ENCODE assay signal across 1 cellular context in the genomic region with DNA sequence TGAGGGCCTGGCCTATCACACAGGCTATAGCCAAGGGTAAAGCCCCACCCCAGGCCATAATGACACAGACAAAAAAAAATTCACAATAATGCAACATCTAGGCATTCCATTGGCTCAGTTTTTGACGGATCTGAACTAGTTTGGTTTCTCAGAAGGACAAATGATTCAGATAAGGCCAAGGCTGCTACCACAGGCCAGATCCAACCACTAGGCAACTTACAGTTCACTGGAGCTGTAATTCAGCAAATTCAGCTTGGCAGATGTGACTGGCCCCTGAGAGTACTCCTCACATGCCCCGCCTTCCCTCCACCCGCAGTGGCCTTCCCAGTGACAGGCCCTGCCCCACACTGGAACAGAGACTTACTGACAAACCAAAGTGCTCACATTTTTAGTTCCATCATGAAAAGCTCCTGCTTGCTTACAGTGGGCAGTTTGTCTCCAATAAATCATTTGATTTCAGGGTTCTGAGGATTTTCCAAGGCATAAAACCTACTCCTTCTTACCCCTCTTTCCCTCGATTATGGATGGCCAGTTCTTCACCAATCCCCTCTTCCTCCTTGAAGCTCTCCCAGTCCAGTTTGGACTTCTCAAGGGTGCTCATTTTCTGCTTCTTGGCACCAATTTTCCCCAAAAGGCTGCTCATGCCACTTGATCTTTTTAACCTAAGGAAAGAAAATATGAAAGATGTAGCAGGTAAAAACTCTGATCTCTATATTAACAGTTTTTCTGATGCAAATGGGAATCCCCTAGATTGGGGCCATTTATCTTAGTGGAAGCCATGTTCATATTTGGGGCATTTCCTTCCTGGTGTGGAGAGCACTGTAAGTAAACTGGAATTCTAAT.
TF ChIP-seq lines count a peak whose summit lies in the region.

No MANE protein-coding gene starts in this region.

TF ChIP-seq in HepG2, 621 proteins besides CTCF, POLR2A, EP300 and RAD21 (continued from another document and continues in another):
- TF ChIP-seq, protein P1, sequence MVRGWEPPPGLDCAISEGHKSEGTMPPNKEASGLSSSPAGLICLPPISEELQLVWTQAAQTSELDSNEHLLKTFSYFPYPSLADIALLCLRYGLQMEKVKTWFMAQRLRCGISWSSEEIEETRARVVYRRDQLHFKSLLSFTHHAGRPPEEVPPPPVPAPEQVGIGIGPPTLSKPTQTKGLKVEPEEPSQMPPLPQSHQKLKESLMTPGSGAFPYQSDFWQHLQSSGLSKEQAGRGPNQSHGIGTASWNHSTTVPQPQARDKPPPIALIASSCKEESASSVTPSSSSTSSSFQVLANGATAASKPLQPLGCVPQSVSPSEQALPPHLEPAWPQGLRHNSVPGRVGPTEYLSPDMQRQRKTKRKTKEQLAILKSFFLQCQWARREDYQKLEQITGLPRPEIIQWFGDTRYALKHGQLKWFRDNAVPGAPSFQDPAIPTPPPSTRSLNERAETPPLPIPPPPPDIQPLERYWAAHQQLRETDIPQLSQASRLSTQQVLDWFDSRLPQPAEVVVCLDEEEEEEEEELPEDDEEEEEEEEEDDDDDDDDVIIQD (CRISPR knock-in tag; IDR thresholded peaks at IDR 0.05; ENCODE audit: low read depth) = no peak
- TF ChIP-seq, protein P2, sequence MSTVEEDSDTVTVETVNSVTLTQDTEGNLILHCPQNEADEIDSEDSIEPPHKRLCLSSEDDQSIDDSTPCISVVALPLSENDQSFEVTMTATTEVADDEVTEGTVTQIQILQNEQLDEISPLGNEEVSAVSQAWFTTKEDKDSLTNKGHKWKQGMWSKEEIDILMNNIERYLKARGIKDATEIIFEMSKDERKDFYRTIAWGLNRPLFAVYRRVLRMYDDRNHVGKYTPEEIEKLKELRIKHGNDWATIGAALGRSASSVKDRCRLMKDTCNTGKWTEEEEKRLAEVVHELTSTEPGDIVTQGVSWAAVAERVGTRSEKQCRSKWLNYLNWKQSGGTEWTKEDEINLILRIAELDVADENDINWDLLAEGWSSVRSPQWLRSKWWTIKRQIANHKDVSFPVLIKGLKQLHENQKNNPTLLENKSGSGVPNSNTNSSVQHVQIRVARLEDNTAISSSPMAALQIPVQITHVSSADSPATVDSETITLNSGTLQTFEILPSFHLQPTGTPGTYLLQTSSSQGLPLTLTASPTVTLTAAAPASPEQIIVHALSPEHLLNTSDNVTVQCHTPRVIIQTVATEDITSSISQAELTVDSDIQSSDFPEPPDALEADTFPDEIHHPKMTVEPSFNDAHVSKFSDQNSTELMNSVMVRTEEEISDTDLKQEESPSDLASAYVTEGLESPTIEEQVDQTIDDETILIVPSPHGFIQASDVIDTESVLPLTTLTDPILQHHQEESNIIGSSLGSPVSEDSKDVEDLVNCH (CRISPR knock-in tag; IDR thresholded peaks at IDR 0.05) = peak; percentile 57; the same call in 1 of the 2 replicates
- TF ChIP-seq KAT7 (CRISPR knock-in tag; IDR thresholded peaks at IDR 0.05; ENCODE audit: borderline replicate concordance) (0 out of 2 replicates have a peak, but pooled peaks have one; percentile 7), RFXAP (CRISPR knock-in tag; IDR thresholded peaks at IDR 0.05; ENCODE audit: borderline replicate concordance) (no peak), SOX13 (IDR thresholded peaks at IDR 0.05) (no peak), SOX13 (CRISPR knock-in tag; conservative IDR thresholded peaks at IDR 0.05 in 1 of 2, IDR thresholded peaks at IDR 0.05 in 1 of 2) (0 out of 4 replicates have a peak, but pooled peaks of 1 of the 2 experiments have one; percentile 77), FOSL2 (CRISPR knock-in tag; IDR thresholded peaks at IDR 0.05) (0 out of 2 replicates have a peak, but pooled peaks have one; percentile 6), IKZF4 (CRISPR knock-in tag; IDR thresholded peaks at IDR 0.05; ENCODE audit: borderline replicate concordance, low read depth, not compliant biosample characterization) (peak; percentile 54), RARG (CRISPR knock-in tag; IDR thresholded peaks at IDR 0.05; ENCODE audit: low read depth) (0 out of 2 replicates have a peak, but pooled peaks have one; percentile 36), SMAD1 (CRISPR knock-in tag; IDR thresholded peaks at IDR 0.05; ENCODE audit: borderline replicate concordance, low read depth) (0 out of 2 replicates have a peak, but pooled peaks have one; percentile 1), ZNF101 (CRISPR knock-in tag; IDR thresholded peaks at IDR 0.05; ENCODE audit: borderline replicate concordance, low read depth) (0 out of 2 replicates have a peak, but pooled peaks have one; percentile 45), ZNF510 (CRISPR knock-in tag; IDR thresholded peaks at IDR 0.05; ENCODE audit: low read depth) (0 out of 2 replicates have a peak, but pooled peaks have one; percentile 7), ZNF543 (CRISPR knock-in tag; IDR thresholded peaks at IDR 0.05) (0 out of 2 replicates have a peak, but pooled peaks have one; percentile 66), FOXP1 (IDR thresholded peaks at IDR 0.05) (no peak), FOXP1 (CRISPR knock-in tag; IDR thresholded peaks at IDR 0.05) (no peak), ZNF570 (CRISPR knock-in tag; IDR thresholded peaks at IDR 0.05; ENCODE audit: borderline replicate concordance) (no peak), ZNF607 (CRISPR knock-in tag; IDR thresholded peaks at IDR 0.05; ENCODE audit: borderline replicate concordance) (0 out of 2 replicates have a peak, but pooled peaks have one; percentile 17), ZC3H4 (CRISPR knock-in tag; IDR thresholded peaks at IDR 0.05; ENCODE audit: borderline replicate concordance) (0 out of 2 replicates have a peak, but pooled peaks have one; percentile 24), NFRKB (IDR thresholded peaks at IDR 0.05) (no peak), WIZ (CRISPR knock-in tag; IDR thresholded peaks at IDR 0.05) (0 out of 2 replicates have a peak, but pooled peaks have one; percentile 20), ZNF24 (IDR thresholded peaks at IDR 0.05) (no peak), DMAP1 (CRISPR knock-in tag; IDR thresholded peaks at IDR 0.05) (no peak), PHF8 (CRISPR knock-in tag; IDR thresholded peaks at IDR 0.05) (no peak)
- TF ChIP-seq, protein P3, sequence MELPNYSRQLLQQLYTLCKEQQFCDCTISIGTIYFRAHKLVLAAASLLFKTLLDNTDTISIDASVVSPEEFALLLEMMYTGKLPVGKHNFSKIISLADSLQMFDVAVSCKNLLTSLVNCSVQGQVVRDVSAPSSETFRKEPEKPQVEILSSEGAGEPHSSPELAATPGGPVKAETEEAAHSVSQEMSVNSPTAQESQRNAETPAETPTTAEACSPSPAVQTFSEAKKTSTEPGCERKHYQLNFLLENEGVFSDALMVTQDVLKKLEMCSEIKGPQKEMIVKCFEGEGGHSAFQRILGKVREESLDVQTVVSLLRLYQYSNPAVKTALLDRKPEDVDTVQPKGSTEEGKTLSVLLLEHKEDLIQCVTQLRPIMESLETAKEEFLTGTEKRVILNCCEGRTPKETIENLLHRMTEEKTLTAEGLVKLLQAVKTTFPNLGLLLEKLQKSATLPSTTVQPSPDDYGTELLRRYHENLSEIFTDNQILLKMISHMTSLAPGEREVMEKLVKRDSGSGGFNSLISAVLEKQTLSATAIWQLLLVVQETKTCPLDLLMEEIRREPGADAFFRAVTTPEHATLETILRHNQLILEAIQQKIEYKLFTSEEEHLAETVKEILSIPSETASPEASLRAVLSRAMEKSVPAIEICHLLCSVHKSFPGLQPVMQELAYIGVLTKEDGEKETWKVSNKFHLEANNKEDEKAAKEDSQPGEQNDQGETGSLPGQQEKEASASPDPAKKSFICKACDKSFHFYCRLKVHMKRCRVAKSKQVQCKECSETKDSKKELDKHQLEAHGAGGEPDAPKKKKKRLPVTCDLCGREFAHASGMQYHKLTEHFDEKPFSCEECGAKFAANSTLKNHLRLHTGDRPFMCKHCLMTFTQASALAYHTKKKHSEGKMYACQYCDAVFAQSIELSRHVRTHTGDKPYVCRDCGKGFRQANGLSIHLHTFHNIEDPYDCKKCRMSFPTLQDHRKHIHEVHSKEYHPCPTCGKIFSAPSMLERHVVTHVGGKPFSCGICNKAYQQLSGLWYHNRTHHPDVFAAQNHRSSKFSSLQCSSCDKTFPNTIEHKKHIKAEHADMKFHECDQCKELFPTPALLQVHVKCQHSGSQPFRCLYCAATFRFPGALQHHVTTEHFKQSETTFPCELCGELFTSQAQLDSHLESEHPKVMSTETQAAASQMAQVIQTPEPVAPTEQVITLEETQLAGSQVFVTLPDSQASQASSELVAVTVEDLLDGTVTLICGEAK (IDR thresholded peaks at IDR 0.05) = no peak
- TF ChIP-seq, protein P3 (CRISPR knock-in tag; IDR thresholded peaks at IDR 0.05) = no peak
- TF ChIP-seq, protein P4, sequence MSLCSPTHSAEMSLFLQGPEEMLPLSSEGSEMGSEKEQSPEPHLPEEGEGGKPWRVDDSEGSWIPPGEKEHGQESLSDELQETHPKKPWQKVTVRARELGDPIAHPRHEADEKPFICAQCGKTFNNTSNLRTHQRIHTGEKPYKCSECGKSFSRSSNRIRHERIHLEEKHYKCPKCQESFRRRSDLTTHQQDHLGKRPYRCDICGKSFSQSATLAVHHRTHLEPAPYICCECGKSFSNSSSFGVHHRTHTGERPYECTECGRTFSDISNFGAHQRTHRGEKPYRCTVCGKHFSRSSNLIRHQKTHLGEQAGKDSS (CRISPR knock-in tag; IDR thresholded peaks at IDR 0.05; ENCODE audit: borderline replicate concordance, low read depth) = peak; percentile 26; the same call in 1 of the 2 replicates
- TF ChIP-seq, protein P5, sequence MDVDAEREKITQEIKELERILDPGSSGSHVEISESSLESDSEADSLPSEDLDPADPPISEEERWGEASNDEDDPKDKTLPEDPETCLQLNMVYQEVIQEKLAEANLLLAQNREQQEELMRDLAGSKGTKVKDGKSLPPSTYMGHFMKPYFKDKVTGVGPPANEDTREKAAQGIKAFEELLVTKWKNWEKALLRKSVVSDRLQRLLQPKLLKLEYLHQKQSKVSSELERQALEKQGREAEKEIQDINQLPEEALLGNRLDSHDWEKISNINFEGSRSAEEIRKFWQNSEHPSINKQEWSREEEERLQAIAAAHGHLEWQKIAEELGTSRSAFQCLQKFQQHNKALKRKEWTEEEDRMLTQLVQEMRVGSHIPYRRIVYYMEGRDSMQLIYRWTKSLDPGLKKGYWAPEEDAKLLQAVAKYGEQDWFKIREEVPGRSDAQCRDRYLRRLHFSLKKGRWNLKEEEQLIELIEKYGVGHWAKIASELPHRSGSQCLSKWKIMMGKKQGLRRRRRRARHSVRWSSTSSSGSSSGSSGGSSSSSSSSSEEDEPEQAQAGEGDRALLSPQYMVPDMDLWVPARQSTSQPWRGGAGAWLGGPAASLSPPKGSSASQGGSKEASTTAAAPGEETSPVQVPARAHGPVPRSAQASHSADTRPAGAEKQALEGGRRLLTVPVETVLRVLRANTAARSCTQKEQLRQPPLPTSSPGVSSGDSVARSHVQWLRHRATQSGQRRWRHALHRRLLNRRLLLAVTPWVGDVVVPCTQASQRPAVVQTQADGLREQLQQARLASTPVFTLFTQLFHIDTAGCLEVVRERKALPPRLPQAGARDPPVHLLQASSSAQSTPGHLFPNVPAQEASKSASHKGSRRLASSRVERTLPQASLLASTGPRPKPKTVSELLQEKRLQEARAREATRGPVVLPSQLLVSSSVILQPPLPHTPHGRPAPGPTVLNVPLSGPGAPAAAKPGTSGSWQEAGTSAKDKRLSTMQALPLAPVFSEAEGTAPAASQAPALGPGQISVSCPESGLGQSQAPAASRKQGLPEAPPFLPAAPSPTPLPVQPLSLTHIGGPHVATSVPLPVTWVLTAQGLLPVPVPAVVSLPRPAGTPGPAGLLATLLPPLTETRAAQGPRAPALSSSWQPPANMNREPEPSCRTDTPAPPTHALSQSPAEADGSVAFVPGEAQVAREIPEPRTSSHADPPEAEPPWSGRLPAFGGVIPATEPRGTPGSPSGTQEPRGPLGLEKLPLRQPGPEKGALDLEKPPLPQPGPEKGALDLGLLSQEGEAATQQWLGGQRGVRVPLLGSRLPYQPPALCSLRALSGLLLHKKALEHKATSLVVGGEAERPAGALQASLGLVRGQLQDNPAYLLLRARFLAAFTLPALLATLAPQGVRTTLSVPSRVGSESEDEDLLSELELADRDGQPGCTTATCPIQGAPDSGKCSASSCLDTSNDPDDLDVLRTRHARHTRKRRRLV (CRISPR knock-in tag; IDR thresholded peaks at IDR 0.05) = no peak
- TF ChIP-seq, protein P6, sequence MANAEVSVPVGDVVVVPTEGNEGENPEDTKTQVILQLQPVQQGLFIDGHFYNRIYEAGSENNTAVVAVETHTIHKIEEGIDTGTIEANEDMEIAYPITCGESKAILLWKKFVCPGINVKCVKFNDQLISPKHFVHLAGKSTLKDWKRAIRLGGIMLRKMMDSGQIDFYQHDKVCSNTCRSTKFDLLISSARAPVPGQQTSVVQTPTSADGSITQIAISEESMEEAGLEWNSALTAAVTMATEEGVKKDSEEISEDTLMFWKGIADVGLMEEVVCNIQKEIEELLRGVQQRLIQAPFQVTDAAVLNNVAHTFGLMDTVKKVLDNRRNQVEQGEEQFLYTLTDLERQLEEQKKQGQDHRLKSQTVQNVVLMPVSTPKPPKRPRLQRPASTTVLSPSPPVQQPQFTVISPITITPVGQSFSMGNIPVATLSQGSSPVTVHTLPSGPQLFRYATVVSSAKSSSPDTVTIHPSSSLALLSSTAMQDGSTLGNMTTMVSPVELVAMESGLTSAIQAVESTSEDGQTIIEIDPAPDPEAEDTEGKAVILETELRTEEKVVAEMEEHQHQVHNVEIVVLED (CRISPR knock-in tag; IDR thresholded peaks at IDR 0.05; ENCODE audit: borderline replicate concordance) = 0 out of 2 replicates have a peak, but pooled peaks have one; percentile 8
